Comparison of ENCODE assay signal across 20 cellular contexts in the genomic region with DNA sequence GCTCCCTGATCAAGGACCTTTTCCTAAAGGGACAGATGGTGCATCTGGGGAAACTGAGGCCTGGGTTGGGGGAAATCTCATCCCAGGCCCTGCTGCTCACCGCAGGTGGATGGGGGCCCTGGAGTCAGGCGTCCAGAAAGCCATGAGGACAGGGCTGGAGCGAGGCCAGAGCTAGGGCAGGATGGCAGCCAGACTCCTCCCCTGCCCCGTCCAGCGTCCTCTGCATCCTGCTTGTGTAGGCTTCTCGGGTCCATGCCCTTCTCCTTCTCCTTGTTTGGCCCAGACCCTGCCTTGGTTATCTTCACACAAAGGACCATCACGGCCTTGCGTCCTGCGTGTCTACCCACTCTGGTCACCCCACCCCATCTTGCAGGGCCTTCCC. TPM values are rescaled to one million over a fixed set of nuclear protein-coding genes. Genes with fewer than 3 reads are reported as not detected.
DNase-seq lines count a peak whose midpoint lies in the region; ATAC-seq and TF ChIP-seq lines count a peak whose summit lies in the region.
"Had no signal": no experiment of that assay in that cellular context is flagged by ENCODE, and none has a peak within 500 bp of the region (broad histone marks: within the 10 kb centered on the region; RNA-seq: fewer than 3 reads in every experiment).

No MANE protein-coding gene starts in this region.

- H3K27ac ChIP-seq in adrenal gland = no peak overlapping the region
- H3K27ac ChIP-seq in right cardiac atrium (ENCODE audit: low read length) = no peak overlapping the region
- no peak overlapping the region for H3K27ac ChIP-seq in tibial nerve
- H3K27ac ChIP-seq: GM23248, PC-9 had no signal

- no peak for TF ChIP-seq CTCF in BE2C (IDR thresholded peaks at IDR 0.05; ENCODE audit: low read depth, low read length)
- no peak for TF ChIP-seq CTCF in adrenal gland (IDR thresholded peaks at IDR 0.05)
- TF ChIP-seq CTCF in tibial nerve (IDR thresholded peaks at IDR 0.05) = no peak

- ATAC-seq in right cardiac atrium = no peak
- no peak for ATAC-seq in GM21576 (IDR thresholded peaks at IDR 0.05; ENCODE audit: unreplicated experiment)

- H3K36me3 ChIP-seq in BE2C (no peaks in the 10 kb centered on the region), adrenal gland (replicated peaks in 1 of 2) (no peaks in the 10 kb centered on the region), tibial nerve (no peaks in the 10 kb centered on the region)

- H3K27me3 ChIP-seq in BE2C (no peaks in the 10 kb centered on the region), adrenal gland (no peaks in the 10 kb centered on the region), right cardiac atrium (ENCODE audit: control insufficient read depth, insufficient read depth) (no peaks in the 10 kb centered on the region), tibial nerve (peaks cover 0 to 6% of the 10 kb centered on the region in 2 donors)

- H3K4me1 ChIP-seq in BE2C = no peaks in the 10 kb centered on the region
- peaks cover 20 to 22% of the 10 kb centered on the region in 2 donors for H3K4me1 ChIP-seq in adrenal gland (replicated peaks in 1 of 2)
- no peaks in the 10 kb centered on the region for H3K4me1 ChIP-seq in right cardiac atrium (ENCODE audit: control insufficient read depth, insufficient read depth, low read length)
- peaks cover 0 to 4% (median 0%) of the 10 kb centered on the region in 4 donors for H3K4me1 ChIP-seq in tibial nerve

- H3K4me3 ChIP-seq in BE2C (ENCODE audit: low read depth, low read length) = no peak overlapping the region
- no peak overlapping the region for H3K4me3 ChIP-seq in adrenal gland
- no peak overlapping the region for H3K4me3 ChIP-seq in right cardiac atrium (ENCODE audit: low read length)
- H3K4me3 ChIP-seq in tibial nerve = no peak overlapping the region
- H3K4me3 ChIP-seq: GM23248, PC-9 had no signal

- H3K9me3 ChIP-seq in BE2C (no peaks in the 10 kb centered on the region), adrenal gland (replicated peaks in 1 of 3) (no peaks in the 10 kb centered on the region), right cardiac atrium (ENCODE audit: control insufficient read depth, low read length) (no peaks in the 10 kb centered on the region), tibial nerve (no peaks in the 10 kb centered on the region)

- intact Hi-C loops in adrenal gland (cut with DNase I) (no loop called here), right cardiac atrium (cut with DNase I) (no loop called here), posterior vena cava (cut with DNase I) (no loop called here)

- TF ChIP-seq POLR2A in adrenal gland (IDR thresholded peaks at IDR 0.05) (no peak), tibial nerve (IDR thresholded peaks at IDR 0.05) (no peak)

- 61 to 100% (median 67%) methylated on average over 3 to 9 of the region's 9 CpGs for WGBS in adrenal gland, 4 donors
- 51% methylated on average over 9 of the region's 9 CpGs for WGBS in right cardiac atrium
- 57 to 62% methylated on average over 9 of the region's 9 CpGs for WGBS in tibial nerve, 2 donors

- peak; percentile 3 for DNase-seq in BE2C
- DNase-seq in adrenal gland = peak in 5 of 7 donors; percentile 21 to 71 (median 47)
- peak in 2 of 3 donors; percentile 64 to 74 for DNase-seq in right cardiac atrium
- DNase-seq in posterior vena cava (ENCODE audit: low spot score) = peak; percentile 42
- no peak for DNase-seq in NOMO-1 treated with dmso at 0.1 percent for 144 hours (lab: John Stamatoyannopoulos, UW; ENCODE audit: unreplicated experiment)
- DNase-seq in Ammon's horn (ENCODE audit: low spot score) = no peak
- no peak for DNase-seq in tibial nerve (ENCODE audit: low spot score in 2 of 2)
- DNase-seq: ACHN; AML-193; Calu3; CD4-positive, alpha-beta T cell; DMS79; GM23248; KG1; NCI-H1436; NCI-H2081; NCI-H748 treated with DMSO at 0.1 percent for 48 hours; PC-9 had no signal

- no peak for TF ChIP-seq EP300 in tibial nerve (IDR thresholded peaks at IDR 0.05)

RNA-seq across cellular contexts. Expression of a gene that starts 43.0 kb away (rescaled TPM):
- 76.0 TPM for polyA plus RNA-seq in BE2C (2012; ENCODE audit: insufficient read depth, insufficient read length, low read depth)
- total RNA-seq in adrenal gland = 10 to 100 TPM; 12.1 to 26.7 (median 19.1) TPM
- 10 to 100 TPM in 2 of 3 donors, 1 to 10 TPM in 1; 3.5 to 17.2 (median 12.8) TPM for polyA plus RNA-seq in adrenal gland
- 10 to 100 TPM in 1 of 4 donors, 1 to 10 TPM in 3; 8.9 to 10.7 (median 9.5) TPM for total RNA-seq in right cardiac atrium
- polyA plus RNA-seq in right cardiac atrium = 5.9 TPM
- total RNA-seq in posterior vena cava = 10 to 100 TPM; 12.7 to 13.3 TPM
- 10 to 100 TPM; 19.9 to 32.8 (median 23.9) TPM for total RNA-seq in tibial nerve

RNA-seq across cellular contexts. Expression of a gene that starts 53.0 kb away (rescaled TPM):
- polyA plus RNA-seq in BE2C (2012; ENCODE audit: insufficient read depth, insufficient read length, low read depth) = 2.7 TPM
- total RNA-seq in adrenal gland = 1 to 10 TPM in 3 of 8 donors, under 1 TPM in 3, not detected in 2; 0.42 to 7.4 (median 1.2) TPM
- 1 to 10 TPM in 1 of 3 donors, under 1 TPM in 1, not detected in 1; 0.74 to 1.8 TPM for polyA plus RNA-seq in adrenal gland
- 1 to 10 TPM in 2 of 4 donors, under 1 TPM in 2; 0.56 to 2.4 (median 1.2) TPM for total RNA-seq in right cardiac atrium
- polyA plus RNA-seq in right cardiac atrium = 0.41 TPM
- total RNA-seq in posterior vena cava = 1 to 10 TPM in 1 of 2 donors, under 1 TPM in 1; 0.38 to 1.9 TPM
- 1 to 10 TPM in 2 of 4 donors, under 1 TPM in 1, not detected in 1; 0.63 to 4.2 (median 1.4) TPM for total RNA-seq in tibial nerve
- total RNA-seq: GM23248, NCI-H460 had no signal

Comparison
In these comparisons a context has a peak if more than half of its experiments do, and no peak if none do; other contexts are left out.
1. DNase-seq: peak in BE2C (single experiment), adrenal gland (5 of 7), right cardiac atrium (2 of 3) and posterior vena cava (single experiment); none in NOMO-1 treated with dmso at 0.1 percent for 144 hours (single experiment), Ammon's horn (single experiment) and tibial nerve (0 of 2).